Comparison of ENCODE assay signal across 13 cellular contexts in the genomic region with DNA sequence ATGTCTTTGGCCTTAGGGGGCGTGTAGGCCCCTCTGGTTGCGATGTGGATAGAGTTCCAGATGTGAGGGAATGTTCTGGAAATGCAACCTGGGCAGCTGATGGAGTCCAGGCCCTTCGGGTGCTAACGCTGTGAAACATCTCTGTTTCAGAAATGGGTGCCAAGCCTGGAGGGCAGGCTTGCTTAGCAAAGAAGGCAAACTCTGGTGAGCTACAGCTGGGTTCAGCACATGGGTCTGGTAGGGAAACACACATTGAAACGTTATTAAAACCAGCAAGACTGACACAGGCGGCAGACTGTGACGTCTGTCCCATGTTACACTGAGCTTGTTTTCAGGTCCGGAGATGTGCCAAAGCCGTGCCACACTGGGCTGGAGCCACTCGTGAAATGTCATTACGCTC. TPM values are rescaled to one million over a fixed set of nuclear protein-coding genes. Genes with fewer than 3 reads are reported as not detected.
DNase-seq lines count a peak whose midpoint lies in the region; ATAC-seq, FAIRE-seq and TF ChIP-seq lines count a peak whose summit lies in the region.
"Had no signal": no experiment of that assay in that cellular context is flagged by ENCODE, and none has a peak within 500 bp of the region (broad histone marks: within the 10 kb centered on the region; RNA-seq: fewer than 3 reads in every experiment).

No MANE protein-coding gene starts in this region.

- H3K4me3 ChIP-seq in GM12878 (no peak overlapping the region), neuronal stem cell (ENCODE audit: low read length in 2 of 2) (no peak overlapping the region), Peyer's patch (no peak overlapping the region)
- H3K4me3 ChIP-seq: cardiac muscle cell, tibial artery had no signal

- no peak for FAIRE-seq in GM12878 (lab: Jason Lieb, UNC)

- H3K36me3 ChIP-seq in GM12878 (ENCODE audit: control insufficient read depth in 2 of 2, insufficient read depth in 2 of 2, low read length in 1 of 2) (no peaks in the 10 kb centered on the region), neuronal stem cell (replicated peaks in 1 of 2; ENCODE audit: control insufficient read depth in 2 of 2, insufficient read depth in 2 of 2, low read length in 2 of 2) (no peaks in the 10 kb centered on the region), Peyer's patch (no peaks in the 10 kb centered on the region)
- H3K36me3 ChIP-seq: cardiac muscle cell, tibial artery had no signal

- no peaks in the 10 kb centered on the region for H3K79me1 ChIP-seq in neuronal stem cell (ENCODE audit: low read depth, low read length)

- no peak overlapping the region for H4K8ac ChIP-seq in neuronal stem cell (ENCODE audit: low read depth, low read length)

- no peak overlapping the region for H2BK120ac ChIP-seq in neuronal stem cell (ENCODE audit: low read depth, low read length)

- no peak overlapping the region for H3K18ac ChIP-seq in neuronal stem cell (ENCODE audit: low read length)

- ATAC-seq in GM12878: peak; percentile 18; the same call in 2 of the 3 replicates
- ATAC-seq in GM21367 (IDR thresholded peaks at IDR 0.05; ENCODE audit: unreplicated experiment): no peak
- ATAC-seq in HG03139 (IDR thresholded peaks at IDR 0.05; ENCODE audit: unreplicated experiment): no peak

- TF ChIP-seq CTCF in GM12878 (IDR thresholded peaks at IDR 0.05 in 2 of 3, conservative IDR thresholded peaks at IDR 0.05 in 1 of 3; ENCODE audit: control insufficient read depth in 2 of 3, extremely low read depth in 1 of 3, insufficient read depth in 1 of 3, low read depth in 3 of 3, low read length in 3 of 3) (no peak), Peyer's patch (IDR thresholded peaks at IDR 0.05) (no peak)

- no peak overlapping the region for H3K27ac ChIP-seq in GM12878 (ENCODE audit: control insufficient read depth, insufficient read depth)
- H3K27ac ChIP-seq in neuronal stem cell (replicated peaks; ENCODE audit: low read length): no peak overlapping the region
- H3K27ac ChIP-seq in Peyer's patch: no peak overlapping the region
- H3K27ac ChIP-seq: cardiac muscle cell, tibial artery had no signal

- no peak overlapping the region for H3K4ac ChIP-seq in neuronal stem cell (ENCODE audit: low read length)

- H4K91ac ChIP-seq in neuronal stem cell (ENCODE audit: low read depth, low read length, poor library complexity): no peak overlapping the region

- H2BK15ac ChIP-seq in neuronal stem cell (ENCODE audit: low read length): no peak overlapping the region

- H3K4me2 ChIP-seq in GM12878 (ENCODE audit: control insufficient read depth, insufficient read depth) (no peak overlapping the region), neuronal stem cell (ENCODE audit: insufficient read depth, low read length, poor library complexity, severe bottlenecking) (no peak overlapping the region)

- no TSS peak for BruUV-seq in GM12878 (replicated peaks; lab: Mats Ljungman, UMichigan)

- CTCF ChIA-PET in GM12878 (lab: Yijun Ruan, JAX): interaction anchor here (0.8 to 1.4 kb wide), 7 partner anchors 10 to 502 kb away, joined by 3 to 5 read pairs (median 5); no protein-coding TSS in a partner anchor

- no peak overlapping the region for H2AK5ac ChIP-seq in neuronal stem cell (ENCODE audit: low read depth, low read length)

- no peak for TF ChIP-seq POLR2A in GM12878 (IDR thresholded peaks at IDR 0.05; ENCODE audit: low read depth, low read length)
- no peak for TF ChIP-seq POLR2A in Peyer's patch (IDR thresholded peaks at IDR 0.05)

- no peak overlapping the region for H2BK5ac ChIP-seq in neuronal stem cell (ENCODE audit: low read length)

- no peak overlapping the region for H2BK12ac ChIP-seq in neuronal stem cell (ENCODE audit: low read length)

- H2AFZ ChIP-seq in GM12878 (ENCODE audit: control insufficient read depth, low read depth, low read length) (no peak overlapping the region), neuronal stem cell (ENCODE audit: low read length) (peak overlapping the region; percentile 78)

- H3K9ac ChIP-seq in GM12878 (ENCODE audit: control insufficient read depth, insufficient read depth, low read length) (no peak overlapping the region), neuronal stem cell (ENCODE audit: low read depth, low read length, poor library complexity) (no peak overlapping the region)

- H3K27me3 ChIP-seq in GM12878 (replicated peaks in 1 of 2; ENCODE audit: control insufficient read depth in 2 of 2, insufficient read depth in 2 of 2, low read length in 1 of 2) (0 out of 4 replicates have a peak, but pooled peaks cover 0 to 8% of the 10 kb centered on the region in 2 experiments), neuronal stem cell (ENCODE audit: control insufficient read depth in 3 of 3, insufficient read depth in 3 of 3, low read depth in 1 of 3, low read length in 3 of 3) (peaks cover 0 to 11% (median 3%) of the 10 kb centered on the region in 3 experiments), Peyer's patch (no peaks in the 10 kb centered on the region)

- DNase-seq in activated effector memory CD4-positive, alpha-beta T cell treated with Interleukin-2 at 50 U/mL for 16 hours: peak; percentile 3
- no peak for DNase-seq in activated effector memory CD4-positive, alpha-beta T cell treated with anti-CD3 and anti-CD28 coated beads, Interleukin-2, amount 50 U/mL, for 16 hours
- DNase-seq in NAMALWA (ENCODE audit: low spot score) (peak; percentile 35), GM12878 (ENCODE audit: low read depth, low spot score) (no peak), neuronal stem cell (ENCODE audit: low spot score) (no peak), Peyer's patch (no peak)

- no peaks in the 10 kb centered on the region for H4K20me1 ChIP-seq in GM12878 (ENCODE audit: control insufficient read depth, insufficient read depth)

- no peaks in the 10 kb centered on the region for H3K79me2 ChIP-seq in GM12878 (ENCODE audit: control insufficient read depth, insufficient read depth, low read length)

- SMC1A ChIA-PET in GM12878 (lab: Charles Lee; ENCODE audit: uncharacterized antibody, unreplicated experiment): interaction anchor here (0.6 to 1.3 kb wide), 5 partner anchors 12 to 159 kb away, joined by 3 to 4 read pairs (median 3); no protein-coding TSS in a partner anchor

- RAD21 ChIA-PET in GM12878 (lab: Charles Lee; ENCODE audit: unreplicated experiment): interaction anchor here (0.8 to 1.2 kb wide), 3 partner anchors 78 to 410 kb away, joined by 3 read pairs; no protein-coding TSS in a partner anchor

- no peak for TF ChIP-seq RAD21 in GM12878 (IDR thresholded peaks at IDR 0.05; ENCODE audit: insufficient read depth, low read depth, low read length)

- WGBS in GM12878 (ENCODE audit: insufficient coverage, insufficient replicate concordance, low lambda C conversion rate, missing lambda C conversion rate): 45% methylated on average over 11 of the region's 11 CpGs
- no CpG with 5 or more reads among the region's 11 CpGs for WGBS in neuronal stem cell (ENCODE audit: extremely low coverage in 2 of 2, insufficient read length in 2 of 2, insufficient replicate concordance in 1 of 2), 2 donors

- POLR2A ChIA-PET in GM12878 (lab: Charles Lee): no interaction called here

- no peaks in the 10 kb centered on the region for H3K9me3 ChIP-seq in GM12878 (replicated peaks; ENCODE audit: control insufficient read depth, insufficient read depth, low read length)
- H3K9me3 ChIP-seq in neuronal stem cell (replicated peaks in 1 of 2; ENCODE audit: control insufficient read depth in 2 of 2, insufficient read depth in 1 of 2, low read depth in 1 of 2, low read length in 2 of 2): no peaks in the 10 kb centered on the region
- no peaks in the 10 kb centered on the region for H3K9me3 ChIP-seq in Peyer's patch
- H3K9me3 ChIP-seq: tibial artery had no signal

- intact Hi-C loops in GM12878 (cut with micrococcal nuclease; ENCODE audit: unreplicated experiment): loop anchor here (1.0 to 5.0 kb wide), 4 partner anchors 83 to 409 kb away; no protein-coding TSS in a partner anchor

- no peak overlapping the region for H3K23ac ChIP-seq in neuronal stem cell (ENCODE audit: low read depth, low read length, poor library complexity)

- in situ Hi-C loops in GM12878 (cut with MboI): no loop called here

- no peak overlapping the region for H3K14ac ChIP-seq in neuronal stem cell (ENCODE audit: low read length)

- TF ChIP-seq EP300 in GM12878 (IDR thresholded peaks at IDR 0.05; ENCODE audit: borderline replicate concordance in 1 of 2, control insufficient read depth in 1 of 2, low read depth in 2 of 2, low read length in 2 of 2): no peak

- H3K4me1 ChIP-seq in GM12878 (ENCODE audit: control insufficient read depth, insufficient read depth, low read length): peaks cover 14% of the 10 kb centered on the region
- peaks cover 4 to 10% of the 10 kb centered on the region in 2 donors for H3K4me1 ChIP-seq in neuronal stem cell (ENCODE audit: control insufficient read depth in 2 of 2, insufficient read depth in 1 of 2, low read depth in 1 of 2, low read length in 2 of 2)
- peaks cover 0 to 6% (median 0%) of the 10 kb centered on the region in 4 donors for H3K4me1 ChIP-seq in Peyer's patch

RNA-seq across cellular contexts. Expression of gene CDC16, which starts 8.6 kb away (rescaled TPM):
- 257 and 266 TPM in 2 replicates for total RNA-seq in GM12878 (2013; cell fraction: nucleolus; rRNA removed)
- total RNA-seq in GM12878 (2014; rRNA removed) (19.8 and 24.2 TPM in 2 replicates), GM12878 (2014; rRNA removed; fragmentation: Illumina TruSeq; extraction: Trizol) (33.0 and 36.5 TPM in 2 replicates), GM12878 (2021) (45.7 and 45.9 TPM in 2 replicates), Peyer's patch (100 to 1,000 TPM in 1 of 4 donors, 10 to 100 TPM in 3; 50.1 to 149 (median 69.7) TPM)
- polyA plus RNA-seq in GM12878 (2011; ENCODE audit: low read depth): 27.6 TPM
- polyA plus RNA-seq in GM12878 (2011; rRNA removed) (92.9 and 118 TPM in 2 replicates), GM12878 (2014; fragmentation: Illumina TruSeq; extraction: Trizol) (56.1 and 65.6 TPM in 2 replicates), GM12878 (2014; fragmentation: Nextera tagmentation; extraction: Ambion mirVana) (10 to 100 TPM; 15.4 to 29.6 TPM), GM12878 (2014; rRNA removed) (44.8 and 53.6 TPM in 2 replicates), GM12878 (2016; fragmentation: Nextera tagmentation; extraction: Ambion mirVana) (10 to 100 TPM; 27.6 to 29.7 TPM)
- polyA plus RNA-seq in GM12878 (2011; cell fraction: cytosol; rRNA removed): 34.9 and 36.9 TPM in 2 replicates
- 163 and 232 TPM in 2 replicates for polyA plus RNA-seq in GM12878 (2011; cell fraction: nucleus; rRNA removed)
- 36.2 and 53.9 TPM in 2 replicates for polyA plus RNA-seq in GM12878 (2012)
- polyA minus RNA-seq in GM12878 (2011; rRNA and poly(A)+ RNA removed): 52.7 and 75.2 TPM in 2 replicates
- 15.9 and 17.6 TPM in 2 replicates for polyA minus RNA-seq in GM12878 (2011; cell fraction: cytosol; rRNA and poly(A)+ RNA removed)
- 69.9 and 85.2 TPM in 2 replicates for polyA minus RNA-seq in GM12878 (2011; cell fraction: nucleus; rRNA and poly(A)+ RNA removed)
- polyA plus RNA-seq in neuronal stem cell (2013, experiment 1 of 2): 47.5 TPM
- 48.2 TPM for polyA plus RNA-seq in neuronal stem cell (2013, experiment 2 of 2)

RNA-seq across cellular contexts. Expression of gene CFAP97D2, which starts 47.0 kb away (rescaled TPM):
- not detected in 2 replicates for total RNA-seq in GM12878 (2013; cell fraction: nucleolus; rRNA removed)
- total RNA-seq in GM12878 (2014; rRNA removed) (not detected in 2 replicates), GM12878 (2014; rRNA removed; fragmentation: Illumina TruSeq; extraction: Trizol) (not detected in 2 replicates), GM12878 (2021) (not detected in 2 replicates), Peyer's patch (not detected)
- not detected for polyA plus RNA-seq in GM12878 (2011; ENCODE audit: low read depth)
- polyA plus RNA-seq in GM12878 (2011; rRNA removed) (not detected in 2 replicates), GM12878 (2014; fragmentation: Illumina TruSeq; extraction: Trizol) (not detected in 2 replicates), GM12878 (2014; fragmentation: Nextera tagmentation; extraction: Ambion mirVana) (not detected), GM12878 (2014; rRNA removed) (not detected in 2 replicates), GM12878 (2016; fragmentation: Nextera tagmentation; extraction: Ambion mirVana) (not detected)
- polyA plus RNA-seq in GM12878 (2011; cell fraction: cytosol; rRNA removed): not detected in 2 replicates
- polyA plus RNA-seq in GM12878 (2011; cell fraction: nucleus; rRNA removed): not detected in 2 replicates
- not detected in 2 replicates for polyA plus RNA-seq in GM12878 (2012)
- not detected in 2 replicates for polyA minus RNA-seq in GM12878 (2011; rRNA and poly(A)+ RNA removed)
- polyA minus RNA-seq in GM12878 (2011; cell fraction: cytosol; rRNA and poly(A)+ RNA removed): not detected in 2 replicates
- polyA minus RNA-seq in GM12878 (2011; cell fraction: nucleus; rRNA and poly(A)+ RNA removed): not detected in 2 replicates
- 0.22 TPM for polyA plus RNA-seq in neuronal stem cell (2013, experiment 1 of 2)
- polyA plus RNA-seq in neuronal stem cell (2013, experiment 2 of 2): 0.11 TPM
- total RNA-seq: activated CD8-positive, alpha-beta memory T cell treated with anti-CD3 and anti-CD28 coated beads for 36 hours; cardiac muscle cell; H4; lung microvascular endothelial cell had no signal
- polyA plus RNA-seq: cardiac muscle cell had no signal

RNA-seq across cellular contexts. Expression of gene UPF3A, which starts 55.3 kb away (rescaled TPM):
- 73.1 and 73.8 TPM in 2 replicates for total RNA-seq in GM12878 (2013; cell fraction: nucleolus; rRNA removed)
- total RNA-seq in GM12878 (2014; rRNA removed) (35.1 and 38.2 TPM in 2 replicates), GM12878 (2014; rRNA removed; fragmentation: Illumina TruSeq; extraction: Trizol) (43.5 TPM in 2 replicates), GM12878 (2021) (40.0 and 42.6 TPM in 2 replicates), Peyer's patch (10 to 100 TPM; 28.9 to 85.8 (median 33.4) TPM)
- polyA plus RNA-seq in GM12878 (2011; ENCODE audit: low read depth): 36.7 TPM
- polyA plus RNA-seq in GM12878 (2011; rRNA removed) (43.1 and 56.7 TPM in 2 replicates), GM12878 (2014; fragmentation: Illumina TruSeq; extraction: Trizol) (61.5 and 66.9 TPM in 2 replicates), GM12878 (2014; fragmentation: Nextera tagmentation; extraction: Ambion mirVana) (10 to 100 TPM; 18.6 to 34.4 TPM), GM12878 (2014; rRNA removed) (47.7 and 58.6 TPM in 2 replicates), GM12878 (2016; fragmentation: Nextera tagmentation; extraction: Ambion mirVana) (10 to 100 TPM; 46.4 to 51.8 TPM)
- 26.0 and 30.5 TPM in 2 replicates for polyA plus RNA-seq in GM12878 (2011; cell fraction: cytosol; rRNA removed)
- 50.5 and 71.9 TPM in 2 replicates for polyA plus RNA-seq in GM12878 (2011; cell fraction: nucleus; rRNA removed)
- polyA plus RNA-seq in GM12878 (2012): 43.3 and 48.8 TPM in 2 replicates
- polyA minus RNA-seq in GM12878 (2011; rRNA and poly(A)+ RNA removed): 12.1 and 12.2 TPM in 2 replicates
- 6.5 TPM in 2 replicates for polyA minus RNA-seq in GM12878 (2011; cell fraction: cytosol; rRNA and poly(A)+ RNA removed)
- 15.5 and 27.9 TPM in 2 replicates for polyA minus RNA-seq in GM12878 (2011; cell fraction: nucleus; rRNA and poly(A)+ RNA removed)
- 79.9 TPM for polyA plus RNA-seq in neuronal stem cell (2013, experiment 1 of 2)
- polyA plus RNA-seq in neuronal stem cell (2013, experiment 2 of 2): 78.4 TPM

Comparison
In these comparisons a context has a peak if more than half of its experiments do, and no peak if none do; other contexts are left out.
1. DNase-seq: peak in activated effector memory CD4-positive, alpha-beta T cell treated with Interleukin-2 at 50 U/mL for 16 hours (single experiment) and NAMALWA (single experiment); none in activated effector memory CD4-positive, alpha-beta T cell treated with anti-CD3 and anti-CD28 coated beads, Interleukin-2, amount 50 U/mL, for 16 hours (single experiment), GM12878 (single experiment), neuronal stem cell (single experiment) and Peyer's patch (0 of 3).